In genomic region chr7:112152186-112152585, GRCh38 we compare ENCODE assay signal across 21 cellular contexts. TPM values are rescaled to one million over a fixed set of nuclear protein-coding genes. Genes with fewer than 3 reads are reported as not detected.
A peak's percentile ranks its signal among the peaks of the same experiment; 100 is the strongest.
DNase-seq lines count a peak whose midpoint lies in the region; ATAC-seq and TF ChIP-seq lines count a peak whose summit lies in the region.
"Had no signal": no experiment of that assay in that cellular context is flagged by ENCODE, and none has a peak within 500 bp of the region (broad histone marks: within the 10 kb centered on the region; RNA-seq: fewer than 3 reads in every experiment).

No MANE protein-coding gene starts in this region.

- H3K27ac Mint-ChIP-seq in activated T-cell treated with anti-CD3 and anti-CD28 coated beads, Interleukin-2, amount 50 U/mL, for 72 hours, result no peak overlapping the region
- H3K27ac Mint-ChIP-seq: CD8-positive, alpha-beta T cell had no signal

- POLR2A ChIA-PET in A673 (lab: Charles Lee; ENCODE audit: low non-redundant PET), result interaction anchor here (0.7 kb wide), 1 partner anchor 956 kb away, joined by 9 read pairs; no protein-coding TSS in a partner anchor

- H3K36me3 ChIP-seq in A673 (ENCODE audit: insufficient read depth, low read length, poor library complexity, severe bottlenecking), result no peaks in the 10 kb centered on the region
- no peaks in the 10 kb centered on the region for H3K36me3 ChIP-seq in SK-N-MC (ENCODE audit: insufficient read depth, low read length)
- no peaks in the 10 kb centered on the region for H3K36me3 ChIP-seq in lower lobe of right lung

- peaks cover 31% of the 10 kb centered on the region for H3K27me3 Mint-ChIP-seq in activated T-cell treated with anti-CD3 and anti-CD28 coated beads, Interleukin-2, amount 50 U/mL, for 72 hours (ENCODE audit: low read depth)

- no peak overlapping the region for H3K9ac ChIP-seq in SK-N-MC (ENCODE audit: insufficient read length)

- no peaks in the 10 kb centered on the region for H3K27me3 ChIP-seq in A673 (replicated peaks; ENCODE audit: insufficient read depth, low read depth, low read length, poor library complexity)
- no peaks in the 10 kb centered on the region for H3K27me3 ChIP-seq in dorsolateral prefrontal cortex
- H3K27me3 ChIP-seq in layer of hippocampus (ENCODE audit: control insufficient read depth, insufficient read depth, low read length), result no peaks in the 10 kb centered on the region
- H3K27me3 ChIP-seq in lower lobe of right lung (ENCODE audit: low read depth), result no peaks in the 10 kb centered on the region

- H3K4me3 Mint-ChIP-seq in activated T-cell treated with anti-CD3 and anti-CD28 coated beads, Interleukin-2, amount 50 U/mL, for 72 hours, result no peak overlapping the region
- H3K4me3 Mint-ChIP-seq: CD8-positive, alpha-beta T cell had no signal

- no peaks in the 10 kb centered on the region for H3K36me3 Mint-ChIP-seq in activated T-cell treated with anti-CD3 and anti-CD28 coated beads, Interleukin-2, amount 50 U/mL, for 72 hours (ENCODE audit: insufficient read depth in 2 of 2)
- H3K36me3 Mint-ChIP-seq: CD8-positive, alpha-beta T cell had no signal

- ATAC-seq in lower lobe of right lung, result no peak
- ATAC-seq in activated T-cell treated with anti-CD3 and anti-CD28 coated beads, Interleukin-2, amount 50 U/mL, for 72 hours (replicated peaks in 1 of 2), result no peak
- no peak for ATAC-seq in HG03520 (IDR thresholded peaks at IDR 0.05; ENCODE audit: unreplicated experiment)
- ATAC-seq: CD8-positive, alpha-beta T cell; HCT116 had no signal

- intact Hi-C loops in A673 (cut with micrococcal nuclease; ENCODE audit: unreplicated experiment), result no loop called here
- intact Hi-C loops in dorsolateral prefrontal cortex (cut with DNase I), result no loop called here
- intact Hi-C loops in lower lobe of right lung (cut with DNase I), result no loop called here

- H3K4me1 Mint-ChIP-seq in activated T-cell treated with anti-CD3 and anti-CD28 coated beads, Interleukin-2, amount 50 U/mL, for 72 hours (ENCODE audit: low read depth), result no peaks in the 10 kb centered on the region

- DNase-seq in A673 (ENCODE audit: low spot score) (peak; percentile 48), SK-N-MC (ENCODE audit: low read depth, low spot score) (peak; percentile 51), dorsolateral prefrontal cortex (no peak), lower lobe of right lung (no peak), NCI-H2227 (lab: John Stamatoyannopoulos, UW; ENCODE audit: unreplicated experiment) (no peak)
- no peak for DNase-seq in activated T-cell treated with anti-CD3 and anti-CD28 coated beads, Interleukin-2, amount 50 U/mL, for 72 hours
- DNase-seq: AML-193; C1 segment of cervical spinal cord; CD8-positive, alpha-beta T cell; DND-41; MM.1S; NCI-H1048; NCI-H1417 treated with DMSO at 0.1 percent for 48 hours; NCI-H187; NCI-H774; NK-92 treated with Interleukin-12 subunit alpha and Interleukin-12 subunit beta, amount 100 ng/mL, for 24 hours; SIG-M5 had no signal

- TF ChIP-seq CTCF in A673 (conservative IDR thresholded peaks at IDR 0.05; ENCODE audit: low read depth, low read length) (no peak), dorsolateral prefrontal cortex (IDR thresholded peaks at IDR 0.05 in 54 of 56, conservative IDR thresholded peaks at IDR 0.05 in 2 of 56; ENCODE audit: low read depth in 1 of 56, partially characterized antibody in 56 of 56) (no peak), lower lobe of right lung (IDR thresholded peaks at IDR 0.05) (no peak)

- no TSS peak for BruUV-seq in A673 (replicated peaks; lab: Mats Ljungman, UMichigan)

- CTCF ChIA-PET in A673 (lab: Charles Lee), result no interaction called here

- H3K9me3 Mint-ChIP-seq in activated T-cell treated with anti-CD3 and anti-CD28 coated beads, Interleukin-2, amount 50 U/mL, for 72 hours, result no peaks in the 10 kb centered on the region
- H3K9me3 Mint-ChIP-seq: CD8-positive, alpha-beta T cell had no signal

- H3K27ac ChIP-seq in A673 (ENCODE audit: low read depth, low read length, poor library complexity, severe bottlenecking) (no peak overlapping the region), SK-N-MC (no peak overlapping the region), dorsolateral prefrontal cortex (peak overlapping the region in 56 of 59 donors; percentile 4 to 88 (median 72)), layer of hippocampus (ENCODE audit: low read depth, low read length) (peak overlapping the region; percentile 12), lower lobe of right lung (no peak overlapping the region)
- H3K27ac ChIP-seq: 22Rv1 had no signal

- no peaks in the 10 kb centered on the region for H3K9me3 ChIP-seq in A673 (ENCODE audit: low read depth, low read length, poor library complexity, severe bottlenecking)
- H3K9me3 ChIP-seq in SK-N-MC (ENCODE audit: low read depth, low read length), result no peaks in the 10 kb centered on the region
- H3K9me3 ChIP-seq in lower lobe of right lung, result no peaks in the 10 kb centered on the region

- H3K4me3 ChIP-seq in A673 (ENCODE audit: low read depth, low read length, poor library complexity, severe bottlenecking) (no peak overlapping the region), SK-N-MC (no peak overlapping the region; the same call in 1 of the 2 replicates), dorsolateral prefrontal cortex (peak overlapping the region in 4 of 59 donors; percentile 0 to 22 (median 12)), lower lobe of right lung (no peak overlapping the region)

- H3K4me1 ChIP-seq in A673 (ENCODE audit: insufficient read depth, low read length, poor library complexity, severe bottlenecking) (peaks cover 7% of the 10 kb centered on the region), lower lobe of right lung (peaks cover 12% of the 10 kb centered on the region)

RNA-seq across cellular contexts. Expression of gene DOCK4, which starts 54.0 kb away (rescaled TPM):
- total RNA-seq in A673 (2021), result 21.0 and 28.5 TPM in 2 replicates
- 100 to 1,000 TPM; 113 to 236 (median 152) TPM for total RNA-seq in dorsolateral prefrontal cortex
- 78.5 TPM for total RNA-seq in lower lobe of right lung
- under 1 TPM; 0.29 to 0.53 TPM for total RNA-seq in activated T-cell treated with anti-CD3 and anti-CD28 coated beads, Interleukin-2, amount 50 U/mL, for 72 hours

RNA-seq across cellular contexts. Expression of gene ZNF277, which starts 54.3 kb away (rescaled TPM):
- total RNA-seq in A673 (2021) (17.7 and 21.0 TPM in 2 replicates), dorsolateral prefrontal cortex (10 to 100 TPM; 14.7 to 33.1 (median 22.0) TPM), lower lobe of right lung (33.3 TPM)
- 10 to 100 TPM; 26.4 to 34.3 TPM for total RNA-seq in activated T-cell treated with anti-CD3 and anti-CD28 coated beads, Interleukin-2, amount 50 U/mL, for 72 hours

Comparison
In these comparisons a context has a peak if more than half of its experiments do, and no peak if none do; other contexts are left out.
1. DNase-seq: peak in A673 (single experiment) and SK-N-MC (single experiment); none in dorsolateral prefrontal cortex (0 of 10), lower lobe of right lung (single experiment), NCI-H2227 (single experiment) and activated T-cell treated with anti-CD3 and anti-CD28 coated beads, Interleukin-2, amount 50 U/mL, for 72 hours (0 of 2).
2. H3K27ac ChIP-seq: peak in dorsolateral prefrontal cortex (56 of 59) and layer of hippocampus (single experiment); none in A673 (single experiment), SK-N-MC (single experiment) and lower lobe of right lung (single experiment).
3. RNA of gene DOCK4, which starts 54.0 kb away (total RNA-seq): 113 to 236 TPM in dorsolateral prefrontal cortex, 78.5 TPM in lower lobe of right lung (single experiment) and 21.0 to 28.5 TPM in A673; 0.29 to 0.53 TPM in activated T-cell treated with anti-CD3 and anti-CD28 coated beads, Interleukin-2, amount 50 U/mL, for 72 hours; every median in the first group is over 10 times any median in the second.